In the genomic region with DNA sequence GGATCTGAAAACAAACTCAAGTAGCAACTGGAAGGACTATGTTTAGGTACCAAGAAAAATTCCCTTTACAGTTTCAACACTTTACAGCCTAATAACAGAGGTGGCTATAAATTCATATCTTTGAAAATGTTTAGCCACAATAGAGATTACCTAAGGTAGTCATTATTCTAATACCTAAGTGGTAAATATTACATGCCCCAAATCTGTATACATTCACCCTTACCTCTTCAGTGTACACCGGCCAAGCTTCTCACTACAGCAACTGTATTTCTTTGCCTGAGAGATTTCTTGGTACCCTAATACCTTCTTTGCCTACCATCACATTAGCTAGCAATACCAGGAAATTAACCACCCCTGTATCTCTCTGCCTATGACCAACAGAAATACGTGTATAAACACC, we compare ENCODE assay signal across 29 cellular contexts.
"Had no signal": no experiment of that assay in that cellular context is flagged by ENCODE, and none has a peak within 500 bp of the region (broad histone marks: within the 10 kb centered on the region; RNA-seq: fewer than 3 reads in every experiment).

No MANE protein-coding gene starts in this region.

- H3K36me3 Mint-ChIP-seq: natural killer cell had no signal

- H3K27me3 Mint-ChIP-seq: naive B cell; stimulated activated naive CD8-positive, alpha-beta T cell treated with anti-CD3 and anti-CD28 coated beads, Interleukin-15, Interleukin-2, amounts not matched to agents 100 ng/mL and 50 ng/mL, for 24 hours had no signal

- H3K36me3 ChIP-seq: left ventricle myocardium inferior, pancreas, prostate gland, suprapubic skin, thoracic aorta, tibial artery, upper lobe of right lung had no signal

- H3K9me3 ChIP-seq: left ventricle myocardium inferior, pancreas, prostate gland, suprapubic skin, thoracic aorta, tibial artery, upper lobe of right lung had no signal

- H3K27me3 ChIP-seq: hepatocyte, pancreas, suprapubic skin, tibial artery, upper lobe of right lung had no signal

- H2AFZ ChIP-seq: hepatocyte had no signal

- H3K4me3 ChIP-seq: hepatocyte, left ventricle myocardium inferior, lung, pancreas, prostate gland, skin epidermis, suprapubic skin, thoracic aorta, tibial artery, upper lobe of right lung had no signal

- H3K9me3 Mint-ChIP-seq: natural killer cell, nephron progenitor cell had no signal

- ATAC-seq: natural killer cell, pancreas, right cardiac atrium, sciatic nerve, upper lobe of right lung had no signal

- H3K4me2 ChIP-seq: hepatocyte had no signal

- DNase-seq: islet precursor cell; left ventricle myocardium inferior; mesendoderm; naive B cell; natural killer cell; nephron progenitor cell; nucleus accumbens; pancreas; posterior cingulate gyrus; retina; right cardiac atrium; stimulated activated CD4-positive, alpha-beta T cell treated with anti-CD3 and anti-CD28 coated beads, Interleukin-12 subunit alpha, Interleukin-12 subunit beta, amount 100 ng/mL, for 4 hours; stimulated activated CD4-positive, alpha-beta T cell treated with anti-CD3 and anti-CD28 coated beads, Interleukin-15, amount 100 ng/mL, for 24 hours; stimulated activated CD4-positive, alpha-beta T cell treated with anti-CD3 and anti-CD28 coated beads, Interleukin-2, amount 100 ng/mL, for 24 hours; stimulated activated CD4-positive, alpha-beta T cell treated with anti-CD3 and anti-CD28 coated beads, Interleukin-4, amount 100 ng/mL, for 1 hour; stimulated activated naive CD4-positive, alpha-beta T cell; tibial artery; trophoblast cell; upper lobe of right lung had no signal

- H3K4me1 ChIP-seq: prostate gland, suprapubic skin, tibial artery, upper lobe of right lung had no signal

- H3K27ac Mint-ChIP-seq: naive B cell; natural killer cell; nephron progenitor cell; stimulated activated naive CD8-positive, alpha-beta T cell treated with anti-CD3 and anti-CD28 coated beads, Interleukin-15, Interleukin-2, amounts not matched to agents 100 ng/mL and 50 ng/mL, for 24 hours had no signal

- H3K4me3 Mint-ChIP-seq: mesothelial cell of epicardium; naive B cell; natural killer cell; nephron progenitor cell; stimulated activated naive CD8-positive, alpha-beta T cell treated with anti-CD3 and anti-CD28 coated beads, Interleukin-15, Interleukin-2, amounts not matched to agents 100 ng/mL and 50 ng/mL, for 24 hours had no signal

- FAIRE-seq: urothelium cell line had no signal

- H3K27ac ChIP-seq: hepatocyte, left ventricle myocardium inferior, pancreas, prostate gland, skin epidermis, suprapubic skin, thoracic aorta, tibial artery, upper lobe of right lung had no signal
